8 cellular contexts compared by ENCODE assay signal in the genomic region with DNA sequence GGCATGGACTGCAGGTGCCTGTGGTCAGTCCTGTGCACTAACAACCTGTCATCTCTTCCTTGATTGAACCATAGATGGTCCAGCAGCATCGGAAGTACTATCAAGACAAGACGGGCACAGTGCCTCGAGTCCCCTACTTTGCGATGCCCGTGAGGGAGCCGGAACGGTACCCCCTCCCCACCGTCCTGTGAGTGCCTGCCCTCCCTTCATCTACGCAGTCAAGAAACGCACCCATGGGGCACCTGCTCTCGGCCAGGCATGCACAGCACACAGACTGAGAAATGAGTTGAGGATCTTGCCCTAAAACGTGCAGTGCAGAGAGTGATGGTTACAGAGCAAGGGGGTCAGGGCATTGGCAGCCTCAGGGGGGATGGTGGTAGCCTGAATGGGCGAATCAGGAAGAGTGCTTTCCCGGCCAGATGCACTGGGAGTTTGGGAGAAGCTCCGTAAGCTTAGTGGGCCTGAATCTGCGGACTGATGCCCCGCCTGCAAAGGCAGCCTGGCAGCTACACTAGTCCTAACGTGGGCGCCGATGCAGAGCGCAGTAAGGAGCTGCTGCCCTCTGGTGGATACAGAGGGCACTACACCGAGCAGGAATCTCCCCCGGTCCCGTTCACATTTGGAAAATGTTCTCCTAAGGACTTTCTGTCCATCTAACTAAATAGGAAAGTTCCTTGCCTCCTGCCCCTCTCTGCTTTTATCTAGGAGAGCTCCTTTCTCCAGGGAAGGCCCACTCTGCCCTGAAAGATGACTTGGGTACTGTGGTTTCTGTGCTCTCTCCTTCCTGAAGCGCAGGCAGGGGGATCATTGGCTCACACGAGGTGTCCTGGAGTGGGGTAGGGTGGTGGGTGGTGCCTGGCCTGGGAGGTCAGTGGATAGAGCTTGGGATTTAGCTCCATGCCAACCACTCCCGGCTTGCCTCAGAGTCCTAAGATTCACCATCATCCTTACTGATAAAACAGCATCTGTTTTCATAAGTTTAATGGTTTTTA.
DNase-seq lines count a peak whose midpoint lies in the region; ATAC-seq and TF ChIP-seq lines count a peak whose summit lies in the region.

No MANE protein-coding gene starts in this region.

- no peak overlapping the region for H3K4me2 ChIP-seq in GM23338

- CTCF ChIA-PET in activated CD4-positive, alpha-beta T cell treated with anti-CD3 and anti-CD28 coated beads, Interleukin-2, amount 10 ng/mL, durations not matched to agents 7 days and 5 days (lab: Charles Lee) = interaction anchor here (0.6 to 2.5 kb wide), 19 partner anchors 8 to 633 kb away, joined by 3 to 14 read pairs (median 4); a partner anchor contains a TSS

- no peaks in the 10 kb centered on the region for H3K9me2 ChIP-seq in GM23338 (ENCODE audit: insufficient read depth)

- no peaks in the 10 kb centered on the region for H3K4me1 ChIP-seq in GM23338 (ENCODE audit: insufficient read depth)

- H4K20me1 ChIP-seq in GM23338 (replicated peaks; ENCODE audit: insufficient read depth) = no peaks in the 10 kb centered on the region

- POLR2A ChIA-PET in activated CD4-positive, alpha-beta T cell treated with anti-CD3 and anti-CD28 coated beads, Interleukin-2, amount 10 ng/mL, durations not matched to agents 7 days and 5 days (lab: Charles Lee) = no interaction called here

- no peaks in the 10 kb centered on the region for H3F3A ChIP-seq in GM23338 (replicated peaks; ENCODE audit: low read depth)

- peaks cover 2% of the 10 kb centered on the region; the same call in 1 of the 3 replicates for H3K4me1 Mint-ChIP-seq in GM23338
- peaks cover 2% of the 10 kb centered on the region for H3K4me1 Mint-ChIP-seq in activated CD4-positive, alpha-beta T cell treated with anti-CD3 and anti-CD28 coated beads, Interleukin-2, amount 10 ng/mL, durations not matched to agents 7 days and 5 days

- H3K36me3 ChIP-seq in GM23338 (ENCODE audit: insufficient read depth) = no peaks in the 10 kb centered on the region

- H3K27ac ChIP-seq in GM23338 (ENCODE audit: low read depth) = no peak overlapping the region

- no peaks in the 10 kb centered on the region for H3K27me3 ChIP-seq in GM23338 (ENCODE audit: insufficient read depth)

- DNase-seq in Ammon's horn (ENCODE audit: low spot score) (peak; percentile 72), GM23338 (ENCODE audit: low spot score) (peak; percentile 87), NCI-H460 (ENCODE audit: extremely low read depth, low read depth) (peak; percentile 59), dermis microvascular lymphatic vessel endothelial cell (ENCODE audit: low read depth in 2 of 2) (peak; percentile 27 to 61), lung microvascular endothelial cell (ENCODE audit: low read depth in 2 of 2) (peak; percentile 59 to 74)
- DNase-seq in activated CD4-positive, alpha-beta T cell treated with anti-CD3 and anti-CD28 coated beads, Interleukin-2, amount 10 ng/mL, durations not matched to agents 7 days and 5 days = peak; percentile 70
- DNase-seq in stimulated activated CD8-positive, alpha-beta memory T cell treated with anti-CD3 and anti-CD28 coated beads, Interleukin-15, amount 100 ng/mL, for 1 hour (ENCODE audit: low read depth) = peak; percentile 35

- no peak overlapping the region for H3K4me3 Mint-ChIP-seq in GM23338
- no peak overlapping the region for H3K4me3 Mint-ChIP-seq in activated CD4-positive, alpha-beta T cell treated with anti-CD3 and anti-CD28 coated beads, Interleukin-2, amount 10 ng/mL, durations not matched to agents 7 days and 5 days

- H2AFZ ChIP-seq in GM23338 = peak overlapping the region; percentile 94

- ATAC-seq in GM23338 (peak; percentile 93), HG03175 (IDR thresholded peaks at IDR 0.05; ENCODE audit: unreplicated experiment) (no peak)

- no peaks in the 10 kb centered on the region for H3K9me3 Mint-ChIP-seq in GM23338
- no peaks in the 10 kb centered on the region for H3K9me3 Mint-ChIP-seq in activated CD4-positive, alpha-beta T cell treated with anti-CD3 and anti-CD28 coated beads, Interleukin-2, amount 10 ng/mL, durations not matched to agents 7 days and 5 days

- H3K4me3 ChIP-seq in GM23338 = no peak overlapping the region

- H3K27ac Mint-ChIP-seq in GM23338 = no peak overlapping the region
- no peak overlapping the region for H3K27ac Mint-ChIP-seq in activated CD4-positive, alpha-beta T cell treated with anti-CD3 and anti-CD28 coated beads, Interleukin-2, amount 10 ng/mL, durations not matched to agents 7 days and 5 days

- peaks cover 6% of the 10 kb centered on the region for H3K27me3 Mint-ChIP-seq in GM23338 (ENCODE audit: insufficient read depth, low read depth, poor library complexity)
- peaks cover 11% of the 10 kb centered on the region for H3K27me3 Mint-ChIP-seq in activated CD4-positive, alpha-beta T cell treated with anti-CD3 and anti-CD28 coated beads, Interleukin-2, amount 10 ng/mL, durations not matched to agents 7 days and 5 days

- peak; percentile 84 to 97 for TF ChIP-seq CTCF in GM23338 (conservative IDR thresholded peaks at IDR 0.05; ENCODE audit: low read depth in 2 of 2)

- no peaks in the 10 kb centered on the region for H3K79me2 ChIP-seq in GM23338 (replicated peaks; ENCODE audit: insufficient read depth)

- no peaks in the 10 kb centered on the region for H3K36me3 Mint-ChIP-seq in GM23338 (ENCODE audit: low read depth)
- no peaks in the 10 kb centered on the region for H3K36me3 Mint-ChIP-seq in activated CD4-positive, alpha-beta T cell treated with anti-CD3 and anti-CD28 coated beads, Interleukin-2, amount 10 ng/mL, durations not matched to agents 7 days and 5 days (ENCODE audit: low read depth)

TF ChIP-seq in GM23338, 12 proteins besides CTCF, POLR2A, EP300 and RAD21 (continues in another document):
- no peak for TF ChIP-seq EZH2phosphoT487 (IDR thresholded peaks at IDR 0.05; ENCODE audit: unreplicated experiment)
- TF ChIP-seq, protein P1, sequence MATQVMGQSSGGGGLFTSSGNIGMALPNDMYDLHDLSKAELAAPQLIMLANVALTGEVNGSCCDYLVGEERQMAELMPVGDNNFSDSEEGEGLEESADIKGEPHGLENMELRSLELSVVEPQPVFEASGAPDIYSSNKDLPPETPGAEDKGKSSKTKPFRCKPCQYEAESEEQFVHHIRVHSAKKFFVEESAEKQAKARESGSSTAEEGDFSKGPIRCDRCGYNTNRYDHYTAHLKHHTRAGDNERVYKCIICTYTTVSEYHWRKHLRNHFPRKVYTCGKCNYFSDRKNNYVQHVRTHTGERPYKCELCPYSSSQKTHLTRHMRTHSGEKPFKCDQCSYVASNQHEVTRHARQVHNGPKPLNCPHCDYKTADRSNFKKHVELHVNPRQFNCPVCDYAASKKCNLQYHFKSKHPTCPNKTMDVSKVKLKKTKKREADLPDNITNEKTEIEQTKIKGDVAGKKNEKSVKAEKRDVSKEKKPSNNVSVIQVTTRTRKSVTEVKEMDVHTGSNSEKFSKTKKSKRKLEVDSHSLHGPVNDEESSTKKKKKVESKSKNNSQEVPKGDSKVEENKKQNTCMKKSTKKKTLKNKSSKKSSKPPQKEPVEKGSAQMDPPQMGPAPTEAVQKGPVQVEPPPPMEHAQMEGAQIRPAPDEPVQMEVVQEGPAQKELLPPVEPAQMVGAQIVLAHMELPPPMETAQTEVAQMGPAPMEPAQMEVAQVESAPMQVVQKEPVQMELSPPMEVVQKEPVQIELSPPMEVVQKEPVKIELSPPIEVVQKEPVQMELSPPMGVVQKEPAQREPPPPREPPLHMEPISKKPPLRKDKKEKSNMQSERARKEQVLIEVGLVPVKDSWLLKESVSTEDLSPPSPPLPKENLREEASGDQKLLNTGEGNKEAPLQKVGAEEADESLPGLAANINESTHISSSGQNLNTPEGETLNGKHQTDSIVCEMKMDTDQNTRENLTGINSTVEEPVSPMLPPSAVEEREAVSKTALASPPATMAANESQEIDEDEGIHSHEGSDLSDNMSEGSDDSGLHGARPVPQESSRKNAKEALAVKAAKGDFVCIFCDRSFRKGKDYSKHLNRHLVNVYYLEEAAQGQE (IDR thresholded peaks at IDR 0.05; ENCODE audit: unreplicated experiment) = no peak
- TF ChIP-seq JUNB (IDR thresholded peaks at IDR 0.05; ENCODE audit: unreplicated experiment) = no peak
- TF ChIP-seq NANOG (IDR thresholded peaks at IDR 0.05; ENCODE audit: borderline replicate concordance) = no peak
- no peak for TF ChIP-seq POLR2AphosphoS5 (IDR thresholded peaks at IDR 0.05; ENCODE audit: low read depth)
- TF ChIP-seq, protein P2, sequence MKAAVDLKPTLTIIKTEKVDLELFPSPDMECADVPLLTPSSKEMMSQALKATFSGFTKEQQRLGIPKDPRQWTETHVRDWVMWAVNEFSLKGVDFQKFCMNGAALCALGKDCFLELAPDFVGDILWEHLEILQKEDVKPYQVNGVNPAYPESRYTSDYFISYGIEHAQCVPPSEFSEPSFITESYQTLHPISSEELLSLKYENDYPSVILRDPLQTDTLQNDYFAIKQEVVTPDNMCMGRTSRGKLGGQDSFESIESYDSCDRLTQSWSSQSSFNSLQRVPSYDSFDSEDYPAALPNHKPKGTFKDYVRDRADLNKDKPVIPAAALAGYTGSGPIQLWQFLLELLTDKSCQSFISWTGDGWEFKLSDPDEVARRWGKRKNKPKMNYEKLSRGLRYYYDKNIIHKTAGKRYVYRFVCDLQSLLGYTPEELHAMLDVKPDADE (IDR thresholded peaks at IDR 0.05) = no peak
- TF ChIP-seq EZH2 (IDR thresholded peaks at IDR 0.05; ENCODE audit: low read depth, unreplicated experiment) = no peak
- TF ChIP-seq ZNF331 (CRISPR knock-in tag; IDR thresholded peaks at IDR 0.05; ENCODE audit: low read depth) = no peak

Comparison
In these comparisons a context has a peak if more than half of its experiments do, and no peak if none do; other contexts are left out.
1. DNase-seq: peak in every context shown above with its lines; median percentile 87 in GM23338; 72 in Ammon's horn; 70 in activated CD4-positive, alpha-beta T cell treated with anti-CD3 and anti-CD28 coated beads, Interleukin-2, amount 10 ng/mL, durations not matched to agents 7 days and 5 days; 66 in lung microvascular endothelial cell; 59 in NCI-H460; 44 in dermis microvascular lymphatic vessel endothelial cell; 35 in stimulated activated CD8-positive, alpha-beta memory T cell treated with anti-CD3 and anti-CD28 coated beads, Interleukin-15, amount 100 ng/mL, for 1 hour.